Comparison of ENCODE assay signal across 14 cellular contexts in the genomic region with DNA sequence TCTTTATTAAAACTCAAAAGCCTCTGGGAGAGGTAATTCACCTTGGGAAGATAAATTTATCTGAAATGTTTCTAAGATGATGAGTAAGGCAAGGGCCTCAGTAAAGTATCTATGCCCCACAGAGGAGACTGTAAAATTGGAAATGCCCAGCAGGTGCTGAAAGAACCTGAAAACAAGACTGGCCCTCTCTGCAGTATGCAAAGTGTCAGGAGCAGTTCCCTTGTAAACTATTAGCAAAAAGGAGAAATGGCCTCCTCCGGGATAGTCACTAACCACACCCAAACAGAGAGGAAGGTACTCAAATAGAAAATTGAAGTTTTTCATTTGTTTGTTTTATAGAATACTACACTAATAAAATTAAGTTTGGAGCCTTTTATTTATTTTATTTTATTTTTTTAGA.
DNase-seq lines count a peak whose midpoint lies in the region; ATAC-seq, FAIRE-seq and TF ChIP-seq lines count a peak whose summit lies in the region.
"Had no signal": no experiment of that assay in that cellular context is flagged by ENCODE, and none has a peak within 500 bp of the region (broad histone marks: within the 10 kb centered on the region; RNA-seq: fewer than 3 reads in every experiment).

No MANE protein-coding gene starts in this region.

- intact Hi-C loops in HepG2 (cut with micrococcal nuclease; ENCODE audit: unreplicated experiment) = no loop called here

- H3K4ac ChIP-seq in H9 (ENCODE audit: low read depth, low read length) = no peak overlapping the region

- H2AFZ ChIP-seq in H9 (ENCODE audit: low read length) = no peak overlapping the region
- no peak overlapping the region for H2AFZ ChIP-seq in HepG2 (ENCODE audit: low read length)

- POLR2A ChIA-PET in HepG2 (lab: Yijun Ruan, JAX) = no interaction called here

- H3K27me3 ChIP-seq in H9 (ENCODE audit: insufficient read depth, low read length) (peaks cover 7% of the 10 kb centered on the region; the same call in 1 of the 2 replicates), HepG2 (ENCODE audit: control insufficient read depth in 1 of 2, insufficient read depth in 2 of 2, low read length in 2 of 2) (0 out of 5 replicates have a peak, but pooled peaks cover 0 to 4% of the 10 kb centered on the region in 2 experiments)
- H3K27me3 ChIP-seq: neutrophil had no signal

- no peak overlapping the region for H4K8ac ChIP-seq in H9 (replicated peaks; ENCODE audit: insufficient read length, low read depth, low read length)

- H3K9me3 Mint-ChIP-seq in memory B cell = no peaks in the 10 kb centered on the region
- no peaks in the 10 kb centered on the region for H3K9me3 Mint-ChIP-seq in H9

- H3K36me3 Mint-ChIP-seq in memory B cell (peaks cover 2% of the 10 kb centered on the region), H9 (ENCODE audit: insufficient read depth in 1 of 3, low read depth in 3 of 3) (no peaks in the 10 kb centered on the region)

- H2BK120ac ChIP-seq in H9 (ENCODE audit: low read depth, low read length, poor library complexity, severe bottlenecking) = no peak overlapping the region

- no peak overlapping the region for H3K14ac ChIP-seq in H9 (ENCODE audit: insufficient read depth, low read length)

- no CpG with 5 or more reads among the region's 1 CpG for WGBS in H9 (ENCODE audit: extremely low coverage, insufficient read length, low lambda C conversion rate)
- WGBS in HepG2 (ENCODE audit: low lambda C conversion rate) = 25% methylated on average over 1 of the region's 1 CpG

- H2BK12ac ChIP-seq in H9 (ENCODE audit: insufficient read length, low read depth, low read length) = no peak overlapping the region

- no peaks in the 10 kb centered on the region for H3K23me2 ChIP-seq in H9 (ENCODE audit: insufficient read length, low read depth, low read length, poor library complexity, severe bottlenecking)

- H3K4me3 ChIP-seq in HepG2 (replicated peaks in 1 of 3; ENCODE audit: insufficient read depth in 1 of 3, low read depth in 2 of 3, low read length in 3 of 3) = no peak overlapping the region

- no peaks in the 10 kb centered on the region for H3K36me3 ChIP-seq in HepG2 (replicated peaks in 1 of 2; ENCODE audit: control insufficient read depth in 1 of 2, insufficient read depth in 2 of 2, low read length in 2 of 2)
- H3K36me3 ChIP-seq: neutrophil had no signal

- TF ChIP-seq RAD21 in HepG2 (CRISPR knock-in tag; IDR thresholded peaks at IDR 0.05) = no peak

- H3K27me3 Mint-ChIP-seq in memory B cell (no peaks in the 10 kb centered on the region), H9 (ENCODE audit: low read depth) (peaks cover 96% of the 10 kb centered on the region)

- H3K56ac ChIP-seq in H9 (ENCODE audit: insufficient read length, low read depth, low read length) = no peak overlapping the region

- ATAC-seq in GM19395 (IDR thresholded peaks at IDR 0.05; ENCODE audit: unreplicated experiment) (peak; percentile 81), HG02759 (IDR thresholded peaks at IDR 0.05; ENCODE audit: unreplicated experiment) (peak; percentile 70), HG03469 (IDR thresholded peaks at IDR 0.05; ENCODE audit: unreplicated experiment) (peak; percentile 64), memory B cell (ENCODE audit: low read depth) (peak; percentile 77), HepG2 (no peak)
- ATAC-seq: stimulated activated naive CD8-positive, alpha-beta T cell treated with anti-CD3 and anti-CD28 coated beads, Interleukin-15, Interleukin-2, amounts not matched to agents 100 U/mL and 50 U/mL, for 24 hours had no signal

- no peak overlapping the region for H3K4me2 ChIP-seq in H9 (ENCODE audit: insufficient read depth, insufficient read length, low read length)
- no peak overlapping the region for H3K4me2 ChIP-seq in HepG2 (ENCODE audit: low read depth, low read length)

- H3K27ac Mint-ChIP-seq in memory B cell (peak overlapping the region; percentile 92), H9 (no peak overlapping the region)

- no peak for TF ChIP-seq EP300 in HepG2 (IDR thresholded peaks at IDR 0.05; ENCODE audit: low read depth in 2 of 2, low read length in 2 of 2)
- no peak for TF ChIP-seq EP300 in HepG2 (CRISPR knock-in tag; IDR thresholded peaks at IDR 0.05; ENCODE audit: borderline replicate concordance)

- no peak for TF ChIP-seq POLR2A in HepG2 (IDR thresholded peaks at IDR 0.05; ENCODE audit: insufficient read depth in 1 of 2, low read depth in 2 of 2, low read length in 2 of 2)

- no peak overlapping the region for H3K23ac ChIP-seq in H9 (ENCODE audit: insufficient read length, low read depth, low read length)

- TF ChIP-seq CTCF in H9 (conservative IDR thresholded peaks at IDR 0.05) (no peak), HepG2 (CRISPR knock-in tag; IDR thresholded peaks at IDR 0.05) (no peak)

- no peaks in the 10 kb centered on the region for H3K79me2 ChIP-seq in H9 (ENCODE audit: insufficient read depth, low read length)
- H3K79me2 ChIP-seq in HepG2 (ENCODE audit: insufficient read depth, low read length) = no peaks in the 10 kb centered on the region

- no peak overlapping the region for H4K5ac ChIP-seq in H9 (ENCODE audit: insufficient read length, low read depth, low read length)

- CTCF ChIA-PET in HepG2 (lab: Yijun Ruan, JAX; ENCODE audit: low intra/inter-chr PET ratio, low total read pairs) = no interaction called here

- H2BK15ac ChIP-seq in H9 (ENCODE audit: low read depth, low read length) = no peak overlapping the region

- H3K18ac ChIP-seq in H9 (ENCODE audit: insufficient read length, low read depth, low read length) = no peak overlapping the region

- H2BK5ac ChIP-seq in H9 (ENCODE audit: insufficient read length, low read length) = no peak overlapping the region

- H4K91ac ChIP-seq in H9 (ENCODE audit: insufficient read length, low read depth, low read length) = no peak overlapping the region

- H3K4me1 ChIP-seq in H9 (ENCODE audit: insufficient read depth, low read length) (no peaks in the 10 kb centered on the region), HepG2 (ENCODE audit: insufficient read depth, low read length) (no peaks in the 10 kb centered on the region)

- H2BK20ac ChIP-seq in H9 (ENCODE audit: low read depth, low read length, poor library complexity, severe bottlenecking) = no peak overlapping the region

- H3K4me3 Mint-ChIP-seq in memory B cell (peak overlapping the region; percentile 24), H9 (no peak overlapping the region)

- H4K20me1 ChIP-seq in H9 (ENCODE audit: control insufficient read depth, insufficient read depth, insufficient read length) (no peaks in the 10 kb centered on the region), HepG2 (ENCODE audit: insufficient read depth, low read length) (no peaks in the 10 kb centered on the region)

- H3K9ac ChIP-seq in H9 (ENCODE audit: extremely low read depth, insufficient read length, low read length) (no peak overlapping the region), HepG2 (ENCODE audit: insufficient read depth, low read depth, low read length) (no peak overlapping the region)

- H3K4me1 Mint-ChIP-seq in memory B cell = peaks cover 40% of the 10 kb centered on the region
- H3K4me1 Mint-ChIP-seq in H9 = 0 out of 4 replicates have a peak, but pooled peaks cover 0 to 4% of the 10 kb centered on the region in 2 experiments

- no TSS peak for BruUV-seq in HepG2 (replicated peaks; lab: Mats Ljungman, UMichigan)

- no peaks in the 10 kb centered on the region for H3K9me3 ChIP-seq in H9 (ENCODE audit: control insufficient read depth, low read depth, low read length)
- H3K9me3 ChIP-seq in HepG2 (ENCODE audit: low read length) = no peaks in the 10 kb centered on the region
- H3K9me3 ChIP-seq: neutrophil had no signal

- in situ Hi-C loops in HepG2 (cut with HindIII; ENCODE audit: extremely low pct_ligation_motif_present, low pct_unique_long_range_greater_than_20kb) = no loop called here

- DNase-seq in memory B cell (ENCODE audit: low spot score in 2 of 2) (peak in 1 of 2 donors; percentile 21), H9 (no peak), HepG2 (ENCODE audit: low spot score) (no peak), amniotic stem cell (lab: John Stamatoyannopoulos, UW) (no peak), SW 1271 (lab: John Stamatoyannopoulos, UW) (no peak)
- DNase-seq: activated effector memory CD4-positive, alpha-beta T cell treated with anti-CD3 and anti-CD28 coated beads, Interleukin-2, amount 50 U/mL, for 16 hours; Calu3; cerebellar nuclear complex; NCI-H146; stimulated activated naive CD8-positive, alpha-beta T cell treated with anti-CD3 and anti-CD28 coated beads, Interleukin-15, Interleukin-2, amounts not matched to agents 100 U/mL and 50 U/mL, for 24 hours had no signal

- no peak overlapping the region for H2AK5ac ChIP-seq in H9 (ENCODE audit: insufficient read length, low read length)

- no peaks in the 10 kb centered on the region for H3K79me1 ChIP-seq in H9 (ENCODE audit: insufficient read depth, low read depth, low read length, poor library complexity, severe bottlenecking)

- no peak overlapping the region for H3T11ph ChIP-seq in H9 (ENCODE audit: low read length)

- FAIRE-seq in HepG2 (lab: Jason Lieb, UNC) = no peak

- H3K27ac ChIP-seq in H9 (ENCODE audit: insufficient read length, low read depth, low read length) (no peak overlapping the region), HepG2 (ENCODE audit: extremely low read length, insufficient read depth, low read length) (no peak overlapping the region)
- H3K27ac ChIP-seq: neutrophil had no signal

TF ChIP-seq in HepG2, 621 proteins besides CTCF, POLR2A, EP300 and RAD21:
- TF ChIP-seq FOSL2 (CRISPR knock-in tag; IDR thresholded peaks at IDR 0.05) = no peak
- no peak for TF ChIP-seq ZNF713 (CRISPR knock-in tag; IDR thresholded peaks at IDR 0.05)
